8 cellular contexts compared by ENCODE assay signal in genomic region chr10:110206988-110207804, GRCh38. TPM values are rescaled to one million over a fixed set of nuclear protein-coding genes. Genes with fewer than 3 reads are reported as not detected.
DNase-seq lines count a peak whose midpoint lies in the region; ATAC-seq and TF ChIP-seq lines count a peak whose summit lies in the region.

TSS of gene MXI1 (plus strand) at chr10:110207605. CDS start at chr10:110207809, 204 bp downstream.

- H3K4me3 ChIP-seq in cardiac fibroblast (replicated peaks in 1 of 2; ENCODE audit: low read depth in 2 of 2, low read length in 2 of 2) (peak within 1 kb of the TSS; percentile 77 to 81), iPS-20b (ENCODE audit: low read length) (peak within 1 kb of the TSS; percentile 67)

- H3K9me3 Mint-ChIP-seq in HFFc6 = no peaks in the 10 kb centered on the region
- H3K9me3 Mint-ChIP-seq in T-helper 1 cell treated with Interleukin-12 subunit alpha and Interleukin-12 subunit beta and Interleukin-4 antibody, amounts not matched to agents 30 μg/mL and 1 μg/mL, for 36 hours = no peaks in the 10 kb centered on the region

- ATAC-seq in sciatic nerve = peak; percentile 11

- peaks cover 32% of the 10 kb centered on the region for H3K4me1 Mint-ChIP-seq in HFFc6 (ENCODE audit: low read depth)
- H3K4me1 Mint-ChIP-seq in T-helper 1 cell treated with Interleukin-12 subunit alpha and Interleukin-12 subunit beta and Interleukin-4 antibody, amounts not matched to agents 30 μg/mL and 1 μg/mL, for 36 hours (ENCODE audit: low read depth) = peaks cover 33% of the 10 kb centered on the region

- H3K27me3 Mint-ChIP-seq in HFFc6 (ENCODE audit: insufficient read depth) = peaks cover 14% of the 10 kb centered on the region
- H3K27me3 Mint-ChIP-seq in T-helper 1 cell treated with Interleukin-12 subunit alpha and Interleukin-12 subunit beta and Interleukin-4 antibody, amounts not matched to agents 30 μg/mL and 1 μg/mL, for 36 hours (ENCODE audit: low read depth) = peaks cover 44% of the 10 kb centered on the region

- H3K36me3 ChIP-seq in iPS-20b (ENCODE audit: insufficient read depth, low read depth, low read length) = no peaks in the 10 kb centered on the region

- peaks cover 14% of the 10 kb centered on the region; the same call in 1 of the 2 replicates for H3K4me1 ChIP-seq in iPS-20b (ENCODE audit: insufficient read depth, low read length)

- peak; percentile 85 for DNase-seq in SIG-M5 treated with dmso at 0.1 percent for 504 hours (lab: John Stamatoyannopoulos, UW; ENCODE audit: unreplicated experiment)
- DNase-seq in SIG-M5 (lab: John Stamatoyannopoulos, UW) = no peak
- peak; percentile 78 for DNase-seq in HFFc6
- DNase-seq in M059J (ENCODE audit: low read depth) = peak; percentile 77
- DNase-seq in cardiac fibroblast (ENCODE audit: low read depth in 2 of 2) = peak; percentile 86 to 87
- peak; percentile 78 for DNase-seq in sciatic nerve (ENCODE audit: low spot score)

- H3K36me3 Mint-ChIP-seq in HFFc6 (ENCODE audit: low read depth) = no peaks in the 10 kb centered on the region
- H3K36me3 Mint-ChIP-seq in T-helper 1 cell treated with Interleukin-12 subunit alpha and Interleukin-12 subunit beta and Interleukin-4 antibody, amounts not matched to agents 30 μg/mL and 1 μg/mL, for 36 hours (ENCODE audit: low read depth) = no peaks in the 10 kb centered on the region

- H3K27ac ChIP-seq in iPS-20b (ENCODE audit: low read length) = no peak within 1 kb of the TSS

- H3K9ac ChIP-seq in iPS-20b (ENCODE audit: low read depth, low read length) = peak within 1 kb of the TSS; percentile 28; the same call in 1 of the 2 replicates

- no peaks in the 10 kb centered on the region for H3K9me3 ChIP-seq in iPS-20b (ENCODE audit: insufficient read depth, low read depth, low read length)

- H3K27ac Mint-ChIP-seq in HFFc6 = peak within 1 kb of the TSS; percentile 71
- H3K27ac Mint-ChIP-seq in T-helper 1 cell treated with Interleukin-12 subunit alpha and Interleukin-12 subunit beta and Interleukin-4 antibody, amounts not matched to agents 30 μg/mL and 1 μg/mL, for 36 hours = peak within 1 kb of the TSS; percentile 98

- H3K4me3 Mint-ChIP-seq in HFFc6 = peak within 1 kb of the TSS; percentile 95
- peak within 1 kb of the TSS; percentile 95 for H3K4me3 Mint-ChIP-seq in T-helper 1 cell treated with Interleukin-12 subunit alpha and Interleukin-12 subunit beta and Interleukin-4 antibody, amounts not matched to agents 30 μg/mL and 1 μg/mL, for 36 hours

- peaks cover 89% of the 10 kb centered on the region for H3K27me3 ChIP-seq in iPS-20b (ENCODE audit: insufficient read depth, low read length)

- TF ChIP-seq CTCF in HFFc6 (IDR thresholded peaks at IDR 0.05) (no peak), cardiac fibroblast (IDR thresholded peaks at IDR 0.05; ENCODE audit: low read depth, low read length) (no peak)

- intact Hi-C loops in sciatic nerve (cut with DNase I) = no loop called here

RNA-seq across cellular contexts. Expression of gene MXI1, which starts in this region (rescaled TPM):
- 10 to 100 TPM in 2 of 6 experiments, 1 to 10 TPM in 4; 5.2 to 11.2 (median 6.2) TPM for total RNA-seq in HFFc6 (2021; fragmentation: NEBNext Ultra II Directional; extraction: Animal tissue kit (Norgen Biotek cat#: 25700))
- total RNA-seq in M059J (2014; rRNA removed; shearing (Covaris generic)) = 10.6 and 14.4 TPM in 2 replicates
- total RNA-seq in sciatic nerve = 72.2 TPM
